ENCODE assay signal across 11 cellular contexts in the genomic region with DNA sequence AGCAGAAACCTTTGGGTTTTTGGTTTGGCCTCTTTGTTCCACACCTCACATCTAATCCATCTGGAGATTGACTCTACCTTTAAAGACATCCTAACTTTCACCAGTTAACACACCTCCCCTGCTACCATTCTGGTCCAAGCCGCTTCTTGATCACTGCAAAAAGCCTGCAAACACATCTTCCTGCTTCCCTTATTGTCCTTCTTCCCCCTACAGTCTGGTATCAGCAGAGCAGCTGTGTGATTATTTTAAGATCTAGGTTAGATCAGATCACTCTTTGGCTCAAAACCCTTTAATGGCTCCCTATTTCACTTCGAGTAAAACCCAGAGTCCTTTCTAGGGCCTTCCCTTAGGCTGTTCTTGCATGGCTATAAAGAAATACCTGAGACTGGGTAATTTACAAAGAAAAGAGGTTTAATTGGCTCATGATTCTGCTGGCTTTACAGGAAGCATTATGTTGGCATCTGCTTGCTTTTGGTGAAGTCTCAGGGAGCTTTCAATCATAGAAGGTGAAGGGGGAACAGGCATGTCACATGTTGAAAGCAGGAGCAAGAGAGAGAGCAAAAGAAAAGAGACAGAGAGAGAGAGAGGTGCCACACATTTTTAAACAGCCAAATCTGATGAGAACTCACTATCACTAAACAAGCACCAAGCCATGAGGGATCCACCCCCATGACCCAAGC. TPM values are rescaled to one million over a fixed set of nuclear protein-coding genes. Genes with fewer than 3 reads are reported as not detected.
A peak's percentile ranks its signal among the peaks of the same experiment; 100 is the strongest.
DNase-seq lines count a peak whose midpoint lies in the region; ATAC-seq and TF ChIP-seq lines count a peak whose summit lies in the region.
"Had no signal": no experiment of that assay in that cellular context is flagged by ENCODE, and none has a peak within 500 bp of the region (broad histone marks: within the 10 kb centered on the region; RNA-seq: fewer than 3 reads in every experiment).

No MANE protein-coding gene starts in this region.

- peak overlapping the region; percentile 0 to 56 (median 39) for H3K4me3 Mint-ChIP-seq in CD4-positive, alpha-beta memory T cell
- peak overlapping the region in 2 of 3 donors; percentile 9 to 22 for H3K4me3 Mint-ChIP-seq in T-cell
- peak overlapping the region in 4 of 5 donors; percentile 10 to 66 (median 44) for H3K4me3 Mint-ChIP-seq in immature natural killer cell

- no peak overlapping the region for H3K4me3 ChIP-seq in CD4-positive, alpha-beta memory T cell (ENCODE audit: low read length in 2 of 2)

- H3K27ac Mint-ChIP-seq in CD4-positive, alpha-beta memory T cell, result peak overlapping the region in 5 of 7 donors; percentile 6 to 82 (median 67)
- H3K27ac Mint-ChIP-seq in T-cell (peak overlapping the region; percentile 15 to 50), immature natural killer cell (peak overlapping the region; percentile 35 to 75 (median 62))

- TF ChIP-seq CTCF in GM12873 (IDR thresholded peaks at IDR 0.05; ENCODE audit: insufficient read depth, low read depth, low read length, missing control alignments), result peak; percentile 21

- peaks cover 0 to 8% (median 3%) of the 10 kb centered on the region in 8 donors for H3K9me3 Mint-ChIP-seq in CD4-positive, alpha-beta memory T cell
- H3K9me3 Mint-ChIP-seq in T-cell, result peaks cover 4 to 10% (median 9%) of the 10 kb centered on the region in 3 donors
- H3K9me3 Mint-ChIP-seq in immature natural killer cell, result peaks cover 0 to 3% (median 0%) of the 10 kb centered on the region in 6 donors

- peaks cover 34% of the 10 kb centered on the region for H3K4me1 ChIP-seq in CD4-positive, alpha-beta memory T cell (ENCODE audit: insufficient read depth, low read length)

- POLR2A ChIA-PET in CD4-positive, alpha-beta memory T cell (lab: Charles Lee; ENCODE audit: partially characterized antibody), result interaction anchor here (0.7 to 2.9 kb wide), 3 partner anchors 57 to 124 kb away, joined by 3 to 14 read pairs (median 4); a partner anchor contains a TSS
- POLR2A ChIA-PET in T-cell (lab: Charles Lee), result no interaction called here

- ATAC-seq in T-cell (replicated peaks in 1 of 4), result no peak
- no peak for ATAC-seq in HG03196 (IDR thresholded peaks at IDR 0.05; ENCODE audit: unreplicated experiment)

- H3K36me3 Mint-ChIP-seq in CD4-positive, alpha-beta memory T cell, result peaks cover 0 to 3% of the 10 kb centered on the region in 2 donors
- H3K36me3 Mint-ChIP-seq in T-cell (peaks cover 12% of the 10 kb centered on the region), immature natural killer cell (no peaks in the 10 kb centered on the region)

- H3K36me3 ChIP-seq in CD4-positive, alpha-beta memory T cell (ENCODE audit: insufficient read depth, low read length), result no peaks in the 10 kb centered on the region

- peaks cover 30 to 44% (median 37%) of the 10 kb centered on the region in 4 donors for H3K4me1 Mint-ChIP-seq in CD4-positive, alpha-beta memory T cell
- H3K4me1 Mint-ChIP-seq in T-cell (peaks cover 36 to 47% (median 40%) of the 10 kb centered on the region in 3 donors), immature natural killer cell (peaks cover 43 to 64% of the 10 kb centered on the region in 2 donors)

- no peaks in the 10 kb centered on the region for H3K9me3 ChIP-seq in CD4-positive, alpha-beta memory T cell (ENCODE audit: control insufficient read depth in 1 of 2, low read length in 2 of 2)

- no peaks in the 10 kb centered on the region for H3K27me3 Mint-ChIP-seq in CD4-positive, alpha-beta memory T cell
- H3K27me3 Mint-ChIP-seq in T-cell (no peaks in the 10 kb centered on the region), immature natural killer cell (ENCODE audit: low read depth in 3 of 3) (peaks cover 4 to 11% (median 7%) of the 10 kb centered on the region in 3 donors)

- H3K27ac ChIP-seq in CD4-positive, alpha-beta memory T cell (ENCODE audit: low read depth, low read length), result no peak overlapping the region

- no peak for DNase-seq in CD4-positive, alpha-beta memory T cell
- DNase-seq in T-cell (no peak), immature natural killer cell (peak in 1 of 3 donors; percentile 2), HPDE6-E6E7 (ENCODE audit: extremely low spot score) (no peak), HuH-7.5 (ENCODE audit: low spot score) (no peak)
- no peak for DNase-seq in stimulated activated CD4-positive, alpha-beta T cell treated with anti-CD3 and anti-CD28 coated beads, Interleukin-2, amount 100 ng/mL, for 24 hours
- DNase-seq: amygdala; NCI-H1417; stimulated activated naive CD4-positive, alpha-beta T cell treated with Interleukin-2 at 50 U/mL for 16 hours had no signal

- intact Hi-C loops in CD4-positive, alpha-beta memory T cell (cut with micrococcal nuclease), result loop anchor here (5.0 to 10.0 kb wide), 5 partner anchors 241 to 1178 kb away; a partner anchor contains a TSS

- CTCF ChIA-PET in CD4-positive, alpha-beta memory T cell (lab: Charles Lee; ENCODE audit: partially characterized antibody), result interaction anchor here (6.0 kb wide), 1 partner anchor 84 kb away, joined by 26 read pairs; no protein-coding TSS in a partner anchor
- CTCF ChIA-PET in T-cell (lab: Charles Lee), result interaction anchor here in 1 of 2 donors (0.8 to 1.5 kb wide), 2 partner anchors 9 to 29 kb away, joined by 3 read pairs; no protein-coding TSS in a partner anchor

- H3K27me3 ChIP-seq in CD4-positive, alpha-beta memory T cell (ENCODE audit: insufficient read depth, low read length), result no peaks in the 10 kb centered on the region

RNA-seq across cellular contexts. Expression of a gene that starts 1.5 kb away (rescaled TPM):
- 10 to 100 TPM; 22.4 to 22.8 TPM for total RNA-seq in CD4-positive, alpha-beta memory T cell
- polyA plus RNA-seq in CD4-positive, alpha-beta memory T cell, result 10 to 100 TPM in 1 of 2 donors, 1 to 10 TPM in 1; 5.6 to 15.9 TPM
- 10 to 100 TPM; 14.7 to 18.9 (median 16.7) TPM for total RNA-seq in T-cell
- polyA plus RNA-seq in immature natural killer cell, result 10 to 100 TPM in 2 of 3 donors, 1 to 10 TPM in 1; 5.9 to 13.8 (median 11.3) TPM
